8 cellular contexts compared by ENCODE assay signal in the genomic region with DNA sequence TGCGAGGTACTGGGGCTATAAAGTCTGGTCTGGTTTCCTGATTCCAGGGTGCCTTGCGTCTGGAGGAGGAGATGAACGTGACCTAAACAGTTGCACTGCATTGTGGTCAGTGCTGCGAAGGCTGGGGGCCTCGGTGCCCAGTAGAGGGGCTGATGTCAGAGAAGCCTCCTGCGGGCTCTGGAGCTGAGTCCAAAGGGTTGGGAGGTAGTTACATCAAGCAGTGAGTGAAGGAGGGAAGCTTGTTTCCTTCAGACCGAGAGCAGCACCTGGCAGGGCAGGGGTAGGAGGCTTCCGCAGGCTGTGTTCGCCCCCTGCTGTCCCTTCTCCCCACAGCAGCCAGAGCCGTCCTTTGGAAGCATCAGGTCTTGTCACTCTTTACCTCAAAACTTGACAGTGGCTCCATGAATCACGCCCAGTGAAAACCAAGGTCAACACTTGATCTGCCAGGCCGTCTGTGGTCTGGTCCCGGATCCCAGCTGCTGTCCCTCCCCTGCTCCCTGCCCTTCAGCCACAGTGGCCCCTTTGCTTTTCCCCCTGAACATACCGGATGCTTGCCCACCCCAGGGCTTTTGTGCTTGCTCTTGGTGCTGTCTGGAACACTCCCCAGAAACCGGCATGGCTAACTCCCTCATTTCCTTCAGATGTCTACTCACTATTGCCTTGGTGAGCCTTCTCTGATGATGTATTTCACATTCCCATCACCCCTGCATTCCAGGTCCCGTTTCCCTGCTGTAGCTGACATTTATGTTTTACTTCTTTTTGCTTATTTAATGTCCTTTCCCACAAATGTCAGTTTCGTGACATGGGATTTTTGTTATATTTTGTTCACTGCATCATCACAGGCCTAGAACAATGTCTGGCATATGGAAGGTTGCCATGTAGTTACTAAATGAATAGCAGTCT. TPM values are rescaled to one million over a fixed set of nuclear protein-coding genes. Genes with fewer than 3 reads are reported as not detected.
A peak's percentile ranks its signal among the peaks of the same experiment; 100 is the strongest.
DNase-seq lines count a peak whose midpoint lies in the region; ATAC-seq and TF ChIP-seq lines count a peak whose summit lies in the region.

No MANE protein-coding gene starts in this region.

- H3K4me3 Mint-ChIP-seq in WTC11, result no peak overlapping the region
- no peak overlapping the region for H3K4me3 Mint-ChIP-seq in memory B cell
- H3K4me3 Mint-ChIP-seq in stimulated activated naive CD8-positive, alpha-beta T cell treated with anti-CD3 and anti-CD28 coated beads, Interleukin-15, amount 100 ng/mL, for 72 hours, result no peak overlapping the region

- peak overlapping the region; percentile 84 for H3K27ac Mint-ChIP-seq in WTC11
- H3K27ac Mint-ChIP-seq in memory B cell, result peak overlapping the region; percentile 1
- peak overlapping the region in 1 of 2 donors; percentile 83 for H3K27ac Mint-ChIP-seq in stimulated activated naive CD8-positive, alpha-beta T cell treated with anti-CD3 and anti-CD28 coated beads, Interleukin-15, amount 100 ng/mL, for 72 hours

- H3K4me3 ChIP-seq in colonic mucosa, result no peak overlapping the region

- no peaks in the 10 kb centered on the region for H3K27me3 Mint-ChIP-seq in WTC11 (ENCODE audit: low read depth)
- no peaks in the 10 kb centered on the region for H3K27me3 Mint-ChIP-seq in memory B cell
- H3K27me3 Mint-ChIP-seq in stimulated activated naive CD8-positive, alpha-beta T cell treated with anti-CD3 and anti-CD28 coated beads, Interleukin-15, amount 100 ng/mL, for 72 hours, result no peaks in the 10 kb centered on the region

- POLR2A ChIA-PET in GM10248 (lab: Yijun Ruan, JAX), result no interaction called here
- POLR2A ChIA-PET in WTC11 (lab: Charles Lee), result interaction anchor here (0.9 kb wide), 1 partner anchor 160 kb away, joined by 3 read pairs; no protein-coding TSS in a partner anchor

- H3K27ac ChIP-seq in colonic mucosa, result peak overlapping the region; percentile 51

- DNase-seq in GM10248 (ENCODE audit: extremely low spot score) (peak; percentile 61), NAMALWA (ENCODE audit: low spot score) (peak; percentile 79), WTC11 (ENCODE audit: low spot score) (peak; percentile 83), colonic mucosa (peak; percentile 65), memory B cell (ENCODE audit: low spot score in 2 of 2) (peak; percentile 26 to 42), cerebellar nuclear complex (lab: John Stamatoyannopoulos, UW) (no peak)
- peak; percentile 46 to 59 for DNase-seq in stimulated activated naive CD8-positive, alpha-beta T cell treated with anti-CD3 and anti-CD28 coated beads, Interleukin-15, amount 100 ng/mL, for 72 hours

- peaks cover 7% of the 10 kb centered on the region for H3K36me3 ChIP-seq in colonic mucosa

- no peaks in the 10 kb centered on the region for H3K27me3 ChIP-seq in colonic mucosa

- TF ChIP-seq CTCF in GM10248 (IDR thresholded peaks at IDR 0.05; ENCODE audit: control extremely low read depth, extremely low read depth, low read depth, missing control alignments), result peak; percentile 50
- peak; percentile 41; the same call in 1 of the 2 replicates for TF ChIP-seq CTCF in WTC11 (IDR thresholded peaks at IDR 0.05)
- peak; percentile 24 for TF ChIP-seq CTCF in colonic mucosa (IDR thresholded peaks at IDR 0.05)

- H3K36me3 Mint-ChIP-seq in WTC11 (peaks cover 21% of the 10 kb centered on the region), memory B cell (peaks cover 12% of the 10 kb centered on the region)

- CTCF ChIA-PET in GM10248 (lab: Yijun Ruan, JAX) (interaction anchor here (0.6 to 6.7 kb wide), 16 partner anchors 9 to 333 kb away, joined by 3 to 81 read pairs (median 4); no protein-coding TSS in a partner anchor), WTC11 (lab: Charles Lee) (interaction anchor here (0.5 to 4.0 kb wide), 58 partner anchors 9 to 557 kb away, joined by 3 to 104 read pairs (median 3); a partner anchor contains a TSS)

- H3K9me3 Mint-ChIP-seq in WTC11 (no peaks in the 10 kb centered on the region), memory B cell (no peaks in the 10 kb centered on the region)
- H3K9me3 Mint-ChIP-seq in stimulated activated naive CD8-positive, alpha-beta T cell treated with anti-CD3 and anti-CD28 coated beads, Interleukin-15, amount 100 ng/mL, for 72 hours, result no peaks in the 10 kb centered on the region

- peaks cover 13% of the 10 kb centered on the region for H3K4me1 ChIP-seq in colonic mucosa

- ATAC-seq in WTC11 (peak; percentile 97), memory B cell (ENCODE audit: low read depth) (peak; percentile 78), GM18868 (IDR thresholded peaks at IDR 0.05; ENCODE audit: unreplicated experiment) (no peak)
- peak; percentile 89 for ATAC-seq in stimulated activated naive CD8-positive, alpha-beta T cell treated with anti-CD3 and anti-CD28 coated beads, Interleukin-15, amount 100 ng/mL, for 72 hours

- intact Hi-C loops in colonic mucosa (cut with DNase I), result loop anchor here (10.0 kb wide), 1 partner anchor 208 kb away; no protein-coding TSS in a partner anchor

- peak overlapping the region; percentile 14 to 47 for H3K9ac ChIP-seq in colonic mucosa (ENCODE audit: low read depth in 2 of 2, low read length in 2 of 2)

- H3K4me1 Mint-ChIP-seq in WTC11 (peaks cover 12% of the 10 kb centered on the region), memory B cell (peaks cover 16% of the 10 kb centered on the region)
- H3K4me1 Mint-ChIP-seq in stimulated activated naive CD8-positive, alpha-beta T cell treated with anti-CD3 and anti-CD28 coated beads, Interleukin-15, amount 100 ng/mL, for 72 hours, result peaks cover 39% of the 10 kb centered on the region

- no peaks in the 10 kb centered on the region for H3K9me3 ChIP-seq in colonic mucosa

TF ChIP-seq in WTC11, 78 proteins besides CTCF, POLR2A, EP300 and RAD21 (continues in another document):
- TF ChIP-seq, protein P1, sequence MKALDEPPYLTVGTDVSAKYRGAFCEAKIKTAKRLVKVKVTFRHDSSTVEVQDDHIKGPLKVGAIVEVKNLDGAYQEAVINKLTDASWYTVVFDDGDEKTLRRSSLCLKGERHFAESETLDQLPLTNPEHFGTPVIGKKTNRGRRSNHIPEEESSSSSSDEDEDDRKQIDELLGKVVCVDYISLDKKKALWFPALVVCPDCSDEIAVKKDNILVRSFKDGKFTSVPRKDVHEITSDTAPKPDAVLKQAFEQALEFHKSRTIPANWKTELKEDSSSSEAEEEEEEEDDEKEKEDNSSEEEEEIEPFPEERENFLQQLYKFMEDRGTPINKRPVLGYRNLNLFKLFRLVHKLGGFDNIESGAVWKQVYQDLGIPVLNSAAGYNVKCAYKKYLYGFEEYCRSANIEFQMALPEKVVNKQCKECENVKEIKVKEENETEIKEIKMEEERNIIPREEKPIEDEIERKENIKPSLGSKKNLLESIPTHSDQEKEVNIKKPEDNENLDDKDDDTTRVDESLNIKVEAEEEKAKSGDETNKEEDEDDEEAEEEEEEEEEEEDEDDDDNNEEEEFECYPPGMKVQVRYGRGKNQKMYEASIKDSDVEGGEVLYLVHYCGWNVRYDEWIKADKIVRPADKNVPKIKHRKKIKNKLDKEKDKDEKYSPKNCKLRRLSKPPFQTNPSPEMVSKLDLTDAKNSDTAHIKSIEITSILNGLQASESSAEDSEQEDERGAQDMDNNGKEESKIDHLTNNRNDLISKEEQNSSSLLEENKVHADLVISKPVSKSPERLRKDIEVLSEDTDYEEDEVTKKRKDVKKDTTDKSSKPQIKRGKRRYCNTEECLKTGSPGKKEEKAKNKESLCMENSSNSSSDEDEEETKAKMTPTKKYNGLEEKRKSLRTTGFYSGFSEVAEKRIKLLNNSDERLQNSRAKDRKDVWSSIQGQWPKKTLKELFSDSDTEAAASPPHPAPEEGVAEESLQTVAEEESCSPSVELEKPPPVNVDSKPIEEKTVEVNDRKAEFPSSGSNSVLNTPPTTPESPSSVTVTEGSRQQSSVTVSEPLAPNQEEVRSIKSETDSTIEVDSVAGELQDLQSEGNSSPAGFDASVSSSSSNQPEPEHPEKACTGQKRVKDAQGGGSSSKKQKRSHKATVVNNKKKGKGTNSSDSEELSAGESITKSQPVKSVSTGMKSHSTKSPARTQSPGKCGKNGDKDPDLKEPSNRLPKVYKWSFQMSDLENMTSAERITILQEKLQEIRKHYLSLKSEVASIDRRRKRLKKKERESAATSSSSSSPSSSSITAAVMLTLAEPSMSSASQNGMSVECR (CRISPR knock-in tag; IDR thresholded peaks at IDR 0.05; ENCODE audit: borderline replicate concordance), result no peak
- TF ChIP-seq ZNF423 (CRISPR knock-in tag; IDR thresholded peaks at IDR 0.05) (no peak), NFATC4 (CRISPR knock-in tag; IDR thresholded peaks at IDR 0.05) (no peak), RORB (CRISPR knock-in tag; IDR thresholded peaks at IDR 0.05) (no peak)
- TF ChIP-seq, protein P2, sequence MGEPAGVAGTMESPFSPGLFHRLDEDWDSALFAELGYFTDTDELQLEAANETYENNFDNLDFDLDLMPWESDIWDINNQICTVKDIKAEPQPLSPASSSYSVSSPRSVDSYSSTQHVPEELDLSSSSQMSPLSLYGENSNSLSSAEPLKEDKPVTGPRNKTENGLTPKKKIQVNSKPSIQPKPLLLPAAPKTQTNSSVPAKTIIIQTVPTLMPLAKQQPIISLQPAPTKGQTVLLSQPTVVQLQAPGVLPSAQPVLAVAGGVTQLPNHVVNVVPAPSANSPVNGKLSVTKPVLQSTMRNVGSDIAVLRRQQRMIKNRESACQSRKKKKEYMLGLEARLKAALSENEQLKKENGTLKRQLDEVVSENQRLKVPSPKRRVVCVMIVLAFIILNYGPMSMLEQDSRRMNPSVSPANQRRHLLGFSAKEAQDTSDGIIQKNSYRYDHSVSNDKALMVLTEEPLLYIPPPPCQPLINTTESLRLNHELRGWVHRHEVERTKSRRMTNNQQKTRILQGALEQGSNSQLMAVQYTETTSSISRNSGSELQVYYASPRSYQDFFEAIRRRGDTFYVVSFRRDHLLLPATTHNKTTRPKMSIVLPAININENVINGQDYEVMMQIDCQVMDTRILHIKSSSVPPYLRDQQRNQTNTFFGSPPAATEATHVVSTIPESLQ (CRISPR knock-in tag; IDR thresholded peaks at IDR 0.05), result no peak
- TF ChIP-seq, protein P3, sequence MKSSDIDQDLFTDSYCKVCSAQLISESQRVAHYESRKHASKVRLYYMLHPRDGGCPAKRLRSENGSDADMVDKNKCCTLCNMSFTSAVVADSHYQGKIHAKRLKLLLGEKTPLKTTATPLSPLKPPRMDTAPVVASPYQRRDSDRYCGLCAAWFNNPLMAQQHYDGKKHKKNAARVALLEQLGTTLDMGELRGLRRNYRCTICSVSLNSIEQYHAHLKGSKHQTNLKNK (CRISPR knock-in tag; IDR thresholded peaks at IDR 0.05), result no peak
- TF ChIP-seq, protein P4, sequence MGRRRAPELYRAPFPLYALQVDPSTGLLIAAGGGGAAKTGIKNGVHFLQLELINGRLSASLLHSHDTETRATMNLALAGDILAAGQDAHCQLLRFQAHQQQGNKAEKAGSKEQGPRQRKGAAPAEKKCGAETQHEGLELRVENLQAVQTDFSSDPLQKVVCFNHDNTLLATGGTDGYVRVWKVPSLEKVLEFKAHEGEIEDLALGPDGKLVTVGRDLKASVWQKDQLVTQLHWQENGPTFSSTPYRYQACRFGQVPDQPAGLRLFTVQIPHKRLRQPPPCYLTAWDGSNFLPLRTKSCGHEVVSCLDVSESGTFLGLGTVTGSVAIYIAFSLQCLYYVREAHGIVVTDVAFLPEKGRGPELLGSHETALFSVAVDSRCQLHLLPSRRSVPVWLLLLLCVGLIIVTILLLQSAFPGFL (CRISPR knock-in tag; IDR thresholded peaks at IDR 0.05; ENCODE audit: borderline replicate concordance), result no peak

RNA-seq across cellular contexts. Expression of a gene that starts 7.0 kb away (rescaled TPM):
- total RNA-seq in WTC11 (2021) (99.3 to 126 TPM (median 115 TPM) in 3 replicates), colonic mucosa (100 to 1,000 TPM; 106 to 107 TPM)

RNA-seq across cellular contexts. Expression of a gene that starts 35.3 kb away (rescaled TPM):
- total RNA-seq in WTC11 (2021) (7.5 to 12.1 TPM (median 11.3 TPM) in 3 replicates), colonic mucosa (10 to 100 TPM; 44.8 to 46.2 TPM)

Comparison
In these comparisons a context has a peak if more than half of its experiments do, and no peak if none do; other contexts are left out.
1. DNase-seq: peak in GM10248 (single experiment), NAMALWA (single experiment), WTC11 (single experiment), colonic mucosa (single experiment), memory B cell (2 of 2) and stimulated activated naive CD8-positive, alpha-beta T cell treated with anti-CD3 and anti-CD28 coated beads, Interleukin-15, amount 100 ng/mL, for 72 hours (2 of 2); none in cerebellar nuclear complex (0 of 2).
2. Peak in every context shown above with its lines, with median percentiles within 50 percentile points of each other: CTCF ChIP-seq.